ENCODE assay signal across 20 cellular contexts in genomic region chr17:44734272-44734671, GRCh38. TPM values are rescaled to one million over a fixed set of nuclear protein-coding genes. Genes with fewer than 3 reads are reported as not detected.
"Had no signal": no experiment of that assay in that cellular context is flagged by ENCODE, and none has a peak within 500 bp of the region (broad histone marks: within the 10 kb centered on the region; RNA-seq: fewer than 3 reads in every experiment).

No MANE protein-coding gene starts in this region.

- H2AFZ ChIP-seq: parathyroid adenoma had no signal

- H3K9me3 ChIP-seq: esophagus squamous epithelium, left ventricle myocardium inferior, lower lobe of right lung, neutrophil, suprapubic skin, thyroid gland had no signal

- H3K4me3 ChIP-seq: coronary artery, esophagus squamous epithelium, left ventricle myocardium inferior, lower lobe of right lung, skin epidermis, suprapubic skin, thyroid gland had no signal

- H3K4me3 Mint-ChIP-seq: immature natural killer cell; naive thymus-derived CD8-positive, alpha-beta T cell; stimulated activated naive CD8-positive, alpha-beta T cell treated with anti-CD3 and anti-CD28 coated beads, Interleukin-15, amount 100 ng/mL, for 72 hours had no signal

- H3K27me3 Mint-ChIP-seq: naive thymus-derived CD8-positive, alpha-beta T cell; progenitor cell of endocrine pancreas; stimulated activated naive CD8-positive, alpha-beta T cell treated with anti-CD3 and anti-CD28 coated beads, Interleukin-15, amount 100 ng/mL, for 72 hours had no signal

- H3K79me2 ChIP-seq: parathyroid adenoma had no signal

- H3K9ac ChIP-seq: parathyroid adenoma had no signal

- H3K27ac Mint-ChIP-seq: immature natural killer cell; naive thymus-derived CD8-positive, alpha-beta T cell; progenitor cell of endocrine pancreas; stimulated activated naive CD8-positive, alpha-beta T cell treated with anti-CD3 and anti-CD28 coated beads, Interleukin-15, amount 100 ng/mL, for 72 hours had no signal

- H3K4me1 Mint-ChIP-seq: immature natural killer cell; naive thymus-derived CD8-positive, alpha-beta T cell; stimulated activated naive CD8-positive, alpha-beta T cell treated with anti-CD3 and anti-CD28 coated beads, Interleukin-15, amount 100 ng/mL, for 72 hours had no signal

- DNase-seq: effector memory CD4-positive, alpha-beta T cell; esophagus squamous epithelium; foreskin melanocyte; immature natural killer cell; kidney glomerular epithelial cell; left colon; left ventricle myocardium inferior; lower lobe of right lung; naive thymus-derived CD8-positive, alpha-beta T cell; stimulated activated CD4-positive, alpha-beta T cell treated with anti-CD3 and anti-CD28 coated beads, Interleukin-15, amount 100 ng/mL, for 24 hours; stimulated activated CD4-positive, alpha-beta T cell treated with anti-CD3 and anti-CD28 coated beads, Interleukin-2, amount 100 ng/mL, for 48 hours; stimulated activated naive CD4-positive, alpha-beta T cell; stimulated activated naive CD8-positive, alpha-beta T cell treated with anti-CD3 and anti-CD28 coated beads, Interleukin-15, amount 100 ng/mL, for 72 hours; thyroid gland had no signal

- H3K9me3 Mint-ChIP-seq: immature natural killer cell; naive thymus-derived CD8-positive, alpha-beta T cell; stimulated activated naive CD8-positive, alpha-beta T cell treated with anti-CD3 and anti-CD28 coated beads, Interleukin-15, amount 100 ng/mL, for 72 hours had no signal

- H3K27ac ChIP-seq: coronary artery, esophagus squamous epithelium, left ventricle myocardium inferior, lower lobe of right lung, neutrophil, parathyroid adenoma, skin epidermis, suprapubic skin, thyroid gland had no signal

- H3K4me1 ChIP-seq: esophagus squamous epithelium, left ventricle myocardium inferior, lower lobe of right lung, parathyroid adenoma, suprapubic skin, thyroid gland had no signal

- H3K27me3 ChIP-seq: esophagus squamous epithelium, neutrophil, suprapubic skin, thyroid gland had no signal

RNA-seq across cellular contexts. Expression of gene ADAM11, which starts 24.5 kb away (rescaled TPM):
- polyA plus RNA-seq: immature natural killer cell had no signal
